Comparison of ENCODE assay signal across 7 cellular contexts in genomic region chr9:36486454-36486932, GRCh38.
DNase-seq lines count a peak whose midpoint lies in the region; ATAC-seq and TF ChIP-seq lines count a peak whose summit lies in the region.

No MANE protein-coding gene starts in this region.

- peak overlapping the region; percentile 95 for H3K4me3 Mint-ChIP-seq in WTC11

- peak overlapping the region; percentile 75 for H3K27ac ChIP-seq in neutrophil

- H3K27me3 Mint-ChIP-seq in WTC11 (ENCODE audit: low read depth) = no peaks in the 10 kb centered on the region

- no peak for DNase-seq in WTC11 (ENCODE audit: low spot score)
- DNase-seq in fibroblast of gingiva (ENCODE audit: low read depth) = peak; percentile 4
- DNase-seq in NCI-H510A treated with DMSO at 0.1 percent for 48 hours (lab: John Stamatoyannopoulos, UW) = no peak

- peaks cover 11% of the 10 kb centered on the region for H3K27me3 ChIP-seq in neutrophil

- TF ChIP-seq CTCF in GM12875 (IDR thresholded peaks at IDR 0.05; ENCODE audit: borderline replicate concordance, insufficient read depth, low read depth, low read length) (no peak), WTC11 (IDR thresholded peaks at IDR 0.05) (no peak), neutrophil (IDR thresholded peaks at IDR 0.05) (no peak)

- peaks cover 63% of the 10 kb centered on the region for H3K4me1 Mint-ChIP-seq in WTC11

- no peaks in the 10 kb centered on the region for H3K36me3 ChIP-seq in neutrophil

- H3K9me3 Mint-ChIP-seq in WTC11 = no peaks in the 10 kb centered on the region

- H3K9me3 ChIP-seq in neutrophil = no peaks in the 10 kb centered on the region

- CTCF ChIA-PET in WTC11 (lab: Charles Lee) = interaction anchor here (1.1 to 2.1 kb wide), 6 partner anchors 25 to 242 kb away, joined by 3 to 17 read pairs (median 4); no protein-coding TSS in a partner anchor

- POLR2A ChIA-PET in WTC11 (lab: Charles Lee) = interaction anchor here (0.7 to 1.5 kb wide), 7 partner anchors 9 to 86 kb away, joined by 3 to 6 read pairs (median 4); partner anchors contain the start of gene RNF38

- peak; percentile 1 for ATAC-seq in HG03045 (IDR thresholded peaks at IDR 0.05; ENCODE audit: unreplicated experiment)
- ATAC-seq in WTC11 = no peak
- ATAC-seq in HG02885 (IDR thresholded peaks at IDR 0.05; ENCODE audit: poor library complexity, unreplicated experiment) = no peak

- H3K27ac Mint-ChIP-seq in WTC11 = peak overlapping the region; percentile 98

- peaks cover 22 to 25% of the 10 kb centered on the region in 2 experiments for H3K4me1 ChIP-seq in neutrophil (ENCODE audit: control insufficient read depth in 1 of 2, insufficient read depth in 1 of 2, low read depth in 1 of 2, low read length in 1 of 2)

- H3K36me3 Mint-ChIP-seq in WTC11 = no peaks in the 10 kb centered on the region

- H3K4me3 ChIP-seq in GM12875 (ENCODE audit: low read depth, low read length) (peak overlapping the region; percentile 66), neutrophil (ENCODE audit: low read depth in 1 of 2, low read length in 1 of 2) (peak overlapping the region; percentile 82 to 87)

TF ChIP-seq in WTC11, 78 proteins besides CTCF, POLR2A, EP300 and RAD21:
- TF ChIP-seq OVOL2 (CRISPR knock-in tag; IDR thresholded peaks at IDR 0.05; ENCODE audit: borderline replicate concordance) (no peak), ZNF317 (CRISPR knock-in tag; IDR thresholded peaks at IDR 0.05; ENCODE audit: borderline replicate concordance, low read depth) (no peak), NFYB (CRISPR knock-in tag; conservative IDR thresholded peaks at IDR 0.05; ENCODE audit: low read depth) (no peak)
- TF ChIP-seq, protein P1, sequence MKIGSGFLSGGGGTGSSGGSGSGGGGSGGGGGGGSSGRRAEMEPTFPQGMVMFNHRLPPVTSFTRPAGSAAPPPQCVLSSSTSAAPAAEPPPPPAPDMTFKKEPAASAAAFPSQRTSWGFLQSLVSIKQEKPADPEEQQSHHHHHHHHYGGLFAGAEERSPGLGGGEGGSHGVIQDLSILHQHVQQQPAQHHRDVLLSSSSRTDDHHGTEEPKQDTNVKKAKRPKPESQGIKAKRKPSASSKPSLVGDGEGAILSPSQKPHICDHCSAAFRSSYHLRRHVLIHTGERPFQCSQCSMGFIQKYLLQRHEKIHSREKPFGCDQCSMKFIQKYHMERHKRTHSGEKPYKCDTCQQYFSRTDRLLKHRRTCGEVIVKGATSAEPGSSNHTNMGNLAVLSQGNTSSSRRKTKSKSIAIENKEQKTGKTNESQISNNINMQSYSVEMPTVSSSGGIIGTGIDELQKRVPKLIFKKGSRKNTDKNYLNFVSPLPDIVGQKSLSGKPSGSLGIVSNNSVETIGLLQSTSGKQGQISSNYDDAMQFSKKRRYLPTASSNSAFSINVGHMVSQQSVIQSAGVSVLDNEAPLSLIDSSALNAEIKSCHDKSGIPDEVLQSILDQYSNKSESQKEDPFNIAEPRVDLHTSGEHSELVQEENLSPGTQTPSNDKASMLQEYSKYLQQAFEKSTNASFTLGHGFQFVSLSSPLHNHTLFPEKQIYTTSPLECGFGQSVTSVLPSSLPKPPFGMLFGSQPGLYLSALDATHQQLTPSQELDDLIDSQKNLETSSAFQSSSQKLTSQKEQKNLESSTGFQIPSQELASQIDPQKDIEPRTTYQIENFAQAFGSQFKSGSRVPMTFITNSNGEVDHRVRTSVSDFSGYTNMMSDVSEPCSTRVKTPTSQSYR (CRISPR knock-in tag; IDR thresholded peaks at IDR 0.05) = 0 out of 2 replicates have a peak, but pooled peaks have one; percentile 38
- TF ChIP-seq, protein P2, sequence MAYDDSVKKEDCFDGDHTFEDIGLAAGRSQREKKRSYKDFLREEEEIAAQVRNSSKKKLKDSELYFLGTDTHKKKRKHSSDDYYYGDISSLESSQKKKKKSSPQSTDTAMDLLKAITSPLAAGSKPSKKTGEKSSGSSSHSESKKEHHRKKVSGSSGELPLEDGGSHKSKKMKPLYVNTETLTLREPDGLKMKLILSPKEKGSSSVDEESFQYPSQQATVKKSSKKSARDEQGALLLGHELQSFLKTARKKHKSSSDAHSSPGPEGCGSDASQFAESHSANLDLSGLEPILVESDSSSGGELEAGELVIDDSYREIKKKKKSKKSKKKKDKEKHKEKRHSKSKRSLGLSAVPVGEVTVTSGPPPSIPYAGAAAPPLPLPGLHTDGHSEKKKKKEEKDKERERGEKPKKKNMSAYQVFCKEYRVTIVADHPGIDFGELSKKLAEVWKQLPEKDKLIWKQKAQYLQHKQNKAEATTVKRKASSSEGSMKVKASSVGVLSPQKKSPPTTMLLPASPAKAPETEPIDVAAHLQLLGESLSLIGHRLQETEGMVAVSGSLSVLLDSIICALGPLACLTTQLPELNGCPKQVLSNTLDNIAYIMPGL (CRISPR knock-in tag; IDR thresholded peaks at IDR 0.05) = 0 out of 2 replicates have a peak, but pooled peaks have one; percentile 69
